Comparison of ENCODE assay signal across 29 cellular contexts in the genomic region with DNA sequence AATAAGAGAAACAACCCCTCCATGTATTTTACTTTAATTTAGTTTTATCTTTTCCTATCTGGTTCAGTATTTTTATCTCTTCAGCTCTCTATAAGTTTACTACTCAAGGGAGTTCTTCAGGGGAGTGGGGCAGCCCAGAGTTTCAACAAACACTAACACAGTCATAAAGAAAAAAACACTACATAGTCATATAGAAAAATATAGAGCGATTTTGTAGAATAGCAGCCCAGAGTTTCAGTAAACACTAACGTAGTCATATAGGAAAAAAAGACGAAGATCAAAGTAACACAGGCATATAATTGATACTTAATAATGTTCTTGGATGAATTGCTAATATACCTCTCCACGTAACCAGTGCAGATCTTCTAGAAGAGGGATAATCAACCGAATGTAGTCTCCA. TPM values are rescaled to one million over a fixed set of nuclear protein-coding genes. Genes with fewer than 3 reads are reported as not detected.
"Had no signal": no experiment of that assay in that cellular context is flagged by ENCODE, and none has a peak within 500 bp of the region (broad histone marks: within the 10 kb centered on the region; RNA-seq: fewer than 3 reads in every experiment).

No MANE protein-coding gene starts in this region.

- H3K9me3 Mint-ChIP-seq: immature natural killer cell; memory B cell; naive thymus-derived CD4-positive, alpha-beta T cell; natural killer cell treated with Interleukin-12 subunit alpha and Interleukin-12 subunit beta and Interleukin-15 and Interleukin-18, amount 100 ng/mL, for 72 hours; stimulated activated naive B cell treated with anti-CD40 and anti-IgM and Interleukin-4, amounts not matched to agents 10 μg/mL and 1 μg/mL and 100 μg/mL, for 72 hours; stimulated activated naive CD8-positive, alpha-beta T cell treated with anti-CD3 and anti-CD28 coated beads, Interleukin-15, Interleukin-2, amounts not matched to agents 100 ng/mL and 50 ng/mL, for 24 hours had no signal

- H3K36me3 Mint-ChIP-seq: memory B cell; naive thymus-derived CD4-positive, alpha-beta T cell; natural killer cell treated with Interleukin-12 subunit alpha and Interleukin-12 subunit beta and Interleukin-15 and Interleukin-18, amount 100 ng/mL, for 72 hours; stimulated activated naive B cell treated with anti-CD40 and anti-IgM and Interleukin-4, amounts not matched to agents 10 μg/mL and 1 μg/mL and 100 μg/mL, for 72 hours had no signal

- DNase-seq: hypothalamus; immature natural killer cell; kidney; left ventricle myocardium inferior; midbrain; mucosa of descending colon; naive thymus-derived CD4-positive, alpha-beta T cell; ovary; right lobe of liver; stimulated activated CD4-positive, alpha-beta T cell treated with anti-CD3 and anti-CD28 coated beads, Interleukin-1b, Interleukin-23, amount 100 ng/mL, for 48 hours; stimulated activated CD4-positive, alpha-beta T cell treated with anti-CD3 and anti-CD28 coated beads, Interleukin-2, amount 100 ng/mL, for 48 hours; stimulated activated CD4-positive, alpha-beta T cell treated with anti-CD3 and anti-CD28 coated beads, Interleukin-4, amount 100 ng/mL, for 4 hours; stimulated activated CD8-positive, alpha-beta memory T cell treated with anti-CD3 and anti-CD28 coated beads, Interleukin-4, amount 100 ng/mL, for 48 hours; stimulated activated naive B cell treated with anti-CD40 and anti-IgM and Interleukin-4, amounts not matched to agents 10 μg/mL and 1 μg/mL and 100 μg/mL, for 72 hours; tibial artery; trophoblast cell; upper lobe of right lung had no signal

- H3K4me3 Mint-ChIP-seq: immature natural killer cell; memory B cell; naive thymus-derived CD4-positive, alpha-beta T cell; natural killer cell treated with Interleukin-12 subunit alpha and Interleukin-12 subunit beta and Interleukin-15 and Interleukin-18, amount 100 ng/mL, for 72 hours; stimulated activated naive B cell treated with anti-CD40 and anti-IgM and Interleukin-4, amounts not matched to agents 10 μg/mL and 1 μg/mL and 100 μg/mL, for 72 hours; stimulated activated naive CD8-positive, alpha-beta T cell treated with anti-CD3 and anti-CD28 coated beads, Interleukin-15, Interleukin-2, amounts not matched to agents 100 ng/mL and 50 ng/mL, for 24 hours had no signal

- H3K4me1 Mint-ChIP-seq: immature natural killer cell; memory B cell; stimulated activated naive B cell treated with anti-CD40 and anti-IgM and Interleukin-4, amounts not matched to agents 10 μg/mL and 1 μg/mL and 100 μg/mL, for 72 hours had no signal

- H3K27ac Mint-ChIP-seq: immature natural killer cell; memory B cell; naive thymus-derived CD4-positive, alpha-beta T cell; natural killer cell treated with Interleukin-12 subunit alpha and Interleukin-12 subunit beta and Interleukin-15 and Interleukin-18, amount 100 ng/mL, for 72 hours; progenitor cell of endocrine pancreas; stimulated activated naive B cell treated with anti-CD40 and anti-IgM and Interleukin-4, amounts not matched to agents 10 μg/mL and 1 μg/mL and 100 μg/mL, for 72 hours; stimulated activated naive CD8-positive, alpha-beta T cell treated with anti-CD3 and anti-CD28 coated beads, Interleukin-15, Interleukin-2, amounts not matched to agents 100 ng/mL and 50 ng/mL, for 24 hours had no signal

- ATAC-seq: mucosa of descending colon; naive thymus-derived CD4-positive, alpha-beta T cell; right lobe of liver; stimulated activated naive B cell treated with anti-CD40 and anti-IgM and Interleukin-4, amounts not matched to agents 10 μg/mL and 1 μg/mL and 100 μg/mL, for 72 hours; upper lobe of right lung had no signal

- H3K27me3 Mint-ChIP-seq: progenitor cell of endocrine pancreas had no signal

RNA-seq across cellular contexts. Expression of gene PON1, which starts 54.7 kb away (rescaled TPM):
- total RNA-seq: kidney; left ventricle myocardium inferior; lung microvascular endothelial cell; mucosa of descending colon; myocyte; naive thymus-derived CD4-positive, alpha-beta T cell; natural killer cell treated with Interleukin-12 subunit alpha and Interleukin-12 subunit beta and Interleukin-15 and Interleukin-18, amount 100 ng/mL, for 72 hours; pulmonary artery endothelial cell; renal cortical epithelial cell; right atrium auricular region; skeletal muscle tissue; smooth muscle cell; thoracic aorta had no signal
